ENCODE assay signal across 1 cellular context in the genomic region with DNA sequence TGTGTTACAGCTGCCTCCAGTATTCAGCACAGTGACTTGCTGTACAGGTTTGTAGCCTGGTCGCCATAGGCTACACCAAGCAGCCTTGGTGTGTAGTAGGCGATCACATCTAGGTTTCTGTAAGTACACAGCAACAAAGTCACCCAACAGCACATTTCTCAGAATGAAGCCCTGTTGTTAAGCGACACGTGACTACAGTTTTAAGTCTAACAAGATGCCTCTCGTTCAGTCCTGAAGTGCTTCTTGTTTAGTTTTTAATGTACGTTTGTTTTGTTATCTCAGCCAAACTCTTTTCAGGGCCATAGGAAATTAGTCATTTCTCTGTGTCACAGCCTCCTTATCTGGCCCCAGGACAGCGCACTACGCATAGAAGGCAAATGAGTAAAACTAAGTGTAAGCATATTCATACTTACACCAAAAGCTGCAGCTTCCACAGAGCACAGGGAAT.
TF ChIP-seq lines count a peak whose summit lies in the region.

No MANE protein-coding gene starts in this region.

TF ChIP-seq in K562, 482 proteins besides CTCF, POLR2A, EP300 and RAD21 (continued from another document and continues in another):
- TF ChIP-seq ZNF592 (IDR thresholded peaks at IDR 0.05) = peak; percentile 71
- TF ChIP-seq EHMT2 (IDR thresholded peaks at IDR 0.05) = no peak
- TF ChIP-seq CBX3 (IDR thresholded peaks at IDR 0.05; ENCODE audit: borderline replicate concordance in 1 of 2, low read length in 2 of 2) = peak in 1 of 2 experiments; percentile 43; a peak in 1 of 3 replicates
- TF ChIP-seq NFE2 (IDR thresholded peaks at IDR 0.05; ENCODE audit: low read depth) = peak; percentile 28; the same call in 1 of the 2 replicates
- no peak for TF ChIP-seq TCF7L2 (IDR thresholded peaks at IDR 0.05; ENCODE audit: low read depth, low read length)
- no peak for TF ChIP-seq KLF16 (IDR thresholded peaks at IDR 0.05)
- TF ChIP-seq ZKSCAN3 (CRISPR knock-in tag; IDR thresholded peaks at IDR 0.05) = no peak
- peak; percentile 75 for TF ChIP-seq MEIS2 (IDR thresholded peaks at IDR 0.05; ENCODE audit: partially characterized antibody)
- TF ChIP-seq MBD2 (IDR thresholded peaks at IDR 0.05; ENCODE audit: borderline replicate concordance, low read depth) = no peak
- peak; percentile 33 for TF ChIP-seq FOS (IDR thresholded peaks at IDR 0.05; ENCODE audit: extremely low read depth, insufficient read length)
- no peak for TF ChIP-seq MAFG (tag; conservative IDR thresholded peaks at IDR 0.05)
- no peak for TF ChIP-seq REST (CRISPR knock-in tag; IDR thresholded peaks at IDR 0.05; ENCODE audit: low read depth)
- TF ChIP-seq TCFL5 (CRISPR knock-in tag; conservative IDR thresholded peaks at IDR 0.05) = no peak
- no peak for TF ChIP-seq MEF2D (tag; conservative IDR thresholded peaks at IDR 0.05; ENCODE audit: low read depth)
- no peak for TF ChIP-seq RBM17 (IDR thresholded peaks at IDR 0.05; ENCODE audit: borderline replicate concordance, low read depth, low read length)
- no peak for TF ChIP-seq ZNF696 (CRISPR knock-in tag; conservative IDR thresholded peaks at IDR 0.05)
- no peak for TF ChIP-seq THRAP3 (IDR thresholded peaks at IDR 0.05; ENCODE audit: borderline replicate concordance)
- no peak for TF ChIP-seq ZNF232 (CRISPR knock-in tag; IDR thresholded peaks at IDR 0.05)
- TF ChIP-seq, protein P1, sequence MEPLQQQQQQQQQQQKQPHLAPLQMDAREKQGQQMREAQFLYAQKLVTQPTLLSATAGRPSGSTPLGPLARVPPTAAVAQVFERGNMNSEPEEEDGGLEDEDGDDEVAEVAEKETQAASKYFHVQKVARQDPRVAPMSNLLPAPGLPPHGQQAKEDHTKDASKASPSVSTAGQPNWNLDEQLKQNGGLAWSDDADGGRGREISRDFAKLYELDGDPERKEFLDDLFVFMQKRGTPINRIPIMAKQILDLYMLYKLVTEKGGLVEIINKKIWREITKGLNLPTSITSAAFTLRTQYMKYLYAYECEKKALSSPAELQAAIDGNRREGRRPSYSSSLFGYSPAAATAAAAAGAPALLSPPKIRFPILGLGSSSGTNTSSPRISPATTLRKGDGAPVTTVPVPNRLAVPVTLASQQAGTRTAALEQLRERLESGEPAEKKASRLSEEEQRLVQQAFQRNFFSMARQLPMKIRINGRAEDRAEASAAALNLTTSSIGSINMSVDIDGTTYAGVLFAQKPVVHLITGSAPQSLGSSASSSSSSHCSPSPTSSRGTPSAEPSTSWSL (CRISPR knock-in tag; IDR thresholded peaks at IDR 0.05; ENCODE audit: borderline replicate concordance) = no peak
- no peak for TF ChIP-seq ETS2 (tag; IDR thresholded peaks at IDR 0.05; ENCODE audit: borderline replicate concordance, poor library complexity, severe bottlenecking)
- TF ChIP-seq SMAD2 (IDR thresholded peaks at IDR 0.05; ENCODE audit: low read depth, low read length) = no peak
- TF ChIP-seq GABPA (tag; conservative IDR thresholded peaks at IDR 0.05; ENCODE audit: low read depth) = no peak
- TF ChIP-seq NR2F6 (CRISPR knock-in tag; IDR thresholded peaks at IDR 0.05) = no peak
- no peak for TF ChIP-seq HNRNPL (IDR thresholded peaks at IDR 0.05; ENCODE audit: low read depth, low read length)
- TF ChIP-seq SREBF2 (CRISPR knock-in tag; IDR thresholded peaks at IDR 0.05) = no peak
- no peak for TF ChIP-seq MAFF (IDR thresholded peaks at IDR 0.05; ENCODE audit: low read length)
- TF ChIP-seq, protein P2, sequence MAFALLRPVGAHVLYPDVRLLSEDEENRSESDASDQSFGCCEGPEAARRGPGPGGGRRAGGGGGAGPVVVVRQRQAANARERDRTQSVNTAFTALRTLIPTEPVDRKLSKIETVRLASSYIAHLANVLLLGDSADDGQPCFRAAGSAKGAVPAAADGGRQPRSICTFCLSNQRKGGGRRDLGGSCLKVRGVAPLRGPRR (CRISPR knock-in tag; IDR thresholded peaks at IDR 0.05) = no peak
- no peak for TF ChIP-seq ETV1 (tag; conservative IDR thresholded peaks at IDR 0.05; ENCODE audit: low read depth)
- no peak for TF ChIP-seq THRA (IDR thresholded peaks at IDR 0.05)
- peak; percentile 81 for TF ChIP-seq ZNF316 (IDR thresholded peaks at IDR 0.05)
- no peak for TF ChIP-seq PBX2 (CRISPR knock-in tag; IDR thresholded peaks at IDR 0.05; ENCODE audit: low read depth)
- peak; percentile 63 for TF ChIP-seq PBX2 (tag; conservative IDR thresholded peaks at IDR 0.05; ENCODE audit: low read depth)
- no peak for TF ChIP-seq CHCHD3 (CRISPR knock-in tag; IDR thresholded peaks at IDR 0.05)
- TF ChIP-seq RAD51 (IDR thresholded peaks at IDR 0.05; ENCODE audit: borderline replicate concordance, low read depth) = peak; percentile 69
- no peak for TF ChIP-seq ZBTB9 (CRISPR knock-in tag; IDR thresholded peaks at IDR 0.05)
- peak; percentile 79 for TF ChIP-seq SMARCC2 (IDR thresholded peaks at IDR 0.05; ENCODE audit: low read depth)
- TF ChIP-seq SMARCA4 (IDR thresholded peaks at IDR 0.05) = peak; percentile 88
- TF ChIP-seq ZFX (CRISPR knock-in tag; IDR thresholded peaks at IDR 0.05) = 0 out of 2 replicates have a peak, but pooled peaks have one; percentile 14
- TF ChIP-seq ZNF551 (CRISPR knock-in tag; IDR thresholded peaks at IDR 0.05) = no peak
- no peak for TF ChIP-seq BRF2 (IDR thresholded peaks at IDR 0.05; ENCODE audit: borderline replicate concordance, insufficient read depth, insufficient read length)
- TF ChIP-seq TBP (optimal IDR thresholded peaks at IDR 0.05; ENCODE audit: low read depth, low read length) = no peak
- TF ChIP-seq RBM25 (IDR thresholded peaks at IDR 0.05; ENCODE audit: low read depth, low read length, severe bottlenecking) = no peak
- no peak for TF ChIP-seq ZFP36 (IDR thresholded peaks at IDR 0.05; ENCODE audit: low read depth, low read length, partially characterized antibody)
- TF ChIP-seq PHF20 (IDR thresholded peaks at IDR 0.05; ENCODE audit: partially characterized antibody) = no peak
- no peak for TF ChIP-seq RBBP5 (IDR thresholded peaks at IDR 0.05; ENCODE audit: borderline replicate concordance, insufficient read depth, low read length, poor library complexity, severe bottlenecking)
- 0 out of 2 replicates have a peak, but pooled peaks have one; percentile 22 for TF ChIP-seq PML (IDR thresholded peaks at IDR 0.05; ENCODE audit: low read length)
- TF ChIP-seq, protein P3, sequence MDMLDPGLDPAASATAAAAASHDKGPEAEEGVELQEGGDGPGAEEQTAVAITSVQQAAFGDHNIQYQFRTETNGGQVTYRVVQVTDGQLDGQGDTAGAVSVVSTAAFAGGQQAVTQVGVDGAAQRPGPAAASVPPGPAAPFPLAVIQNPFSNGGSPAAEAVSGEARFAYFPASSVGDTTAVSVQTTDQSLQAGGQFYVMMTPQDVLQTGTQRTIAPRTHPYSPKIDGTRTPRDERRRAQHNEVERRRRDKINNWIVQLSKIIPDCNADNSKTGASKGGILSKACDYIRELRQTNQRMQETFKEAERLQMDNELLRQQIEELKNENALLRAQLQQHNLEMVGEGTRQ (CRISPR knock-in tag; IDR thresholded peaks at IDR 0.05) = peak; percentile 72
- TF ChIP-seq NR3C1 (CRISPR knock-in tag; IDR thresholded peaks at IDR 0.05) = no peak
- peak; percentile 48 for TF ChIP-seq TAL1 (IDR thresholded peaks at IDR 0.05)
- TF ChIP-seq CXXC5 (CRISPR knock-in tag; IDR thresholded peaks at IDR 0.05) = peak; percentile 69
- no peak for TF ChIP-seq SRSF9 (IDR thresholded peaks at IDR 0.05; ENCODE audit: borderline replicate concordance, low read depth, low read length)
- peak; percentile 28; the same call in 1 of the 2 replicates for TF ChIP-seq LEF1 (IDR thresholded peaks at IDR 0.05)
